17 cellular contexts compared by ENCODE assay signal in genomic region chr18:9846162-9846915, GRCh38. TPM values are rescaled to one million over a fixed set of nuclear protein-coding genes. Genes with fewer than 3 reads are reported as not detected.
DNase-seq lines count a peak whose midpoint lies in the region; ATAC-seq and TF ChIP-seq lines count a peak whose summit lies in the region.
"Had no signal": no experiment of that assay in that cellular context is flagged by ENCODE, and none has a peak within 500 bp of the region (broad histone marks: within the 10 kb centered on the region; RNA-seq: fewer than 3 reads in every experiment).

No MANE protein-coding gene starts in this region.

- no peaks in the 10 kb centered on the region for H3K36me3 ChIP-seq in IMR-90 (ENCODE audit: control insufficient read depth, insufficient read depth, low read length)
- peaks cover 0 to 17% of the 10 kb centered on the region in 2 donors for H3K36me3 ChIP-seq in left lung
- H3K36me3 ChIP-seq in rectal smooth muscle tissue (ENCODE audit: control insufficient read depth, insufficient read depth, low read length): no peaks in the 10 kb centered on the region
- H3K36me3 ChIP-seq in CD8-positive, alpha-beta memory T cell (ENCODE audit: insufficient read depth, low read length): no peaks in the 10 kb centered on the region

- H3K56ac ChIP-seq in IMR-90 (ENCODE audit: extremely low read depth, insufficient read depth, low read length): no peak overlapping the region

- H4K20me1 ChIP-seq in IMR-90 (ENCODE audit: insufficient read depth, low read length): no peaks in the 10 kb centered on the region

- H3K14ac ChIP-seq in IMR-90 (replicated peaks; ENCODE audit: low read depth, low read length): no peak overlapping the region

- no peak overlapping the region for H3K23ac ChIP-seq in IMR-90 (ENCODE audit: low read depth, low read length)

- no peak overlapping the region for H3K4me2 ChIP-seq in IMR-90 (ENCODE audit: low read depth, low read length)

- no peaks in the 10 kb centered on the region for H3K36me3 Mint-ChIP-seq in CD8-positive, alpha-beta memory T cell

- ATAC-seq in IMR-90 (ENCODE audit: low read depth) (no peak), left lung (no peak)

- H3K27me3 Mint-ChIP-seq in CD8-positive, alpha-beta memory T cell: peaks cover 7 to 16% of the 10 kb centered on the region in 2 donors

- peaks cover 3 to 10% of the 10 kb centered on the region in 2 experiments; a peak in 2 of 4 replicates for H3K79me1 ChIP-seq in IMR-90 (ENCODE audit: low read depth in 1 of 2, low read length in 2 of 2)

- H3K9ac ChIP-seq in IMR-90 (ENCODE audit: low read depth, low read length): no peak overlapping the region
- no peak overlapping the region for H3K9ac ChIP-seq in rectal smooth muscle tissue (ENCODE audit: low read length)
- H3K9ac ChIP-seq: BLaER1 treated with 17β-estradiol and CSF1 and Interleukin-3, amounts not matched to agents 10 nM and 100 nM had no signal

- no peak overlapping the region for H2AK9ac ChIP-seq in IMR-90 (replicated peaks; ENCODE audit: low read depth, low read length, poor library complexity)

- H4K91ac ChIP-seq in IMR-90 (ENCODE audit: insufficient read depth, low read depth, low read length): no peak overlapping the region

- H2AK5ac ChIP-seq in IMR-90 (ENCODE audit: low read depth, low read length): no peak overlapping the region

- H3K18ac ChIP-seq in IMR-90 (ENCODE audit: low read depth, low read length): no peak overlapping the region

- TF ChIP-seq RAD21 in IMR-90 (IDR thresholded peaks at IDR 0.05; ENCODE audit: low read length): no peak

- no peak overlapping the region for H3K27ac Mint-ChIP-seq in CD8-positive, alpha-beta memory T cell
- H3K27ac Mint-ChIP-seq: T-helper 2 cell treated with Interferon-gamma antibody and Interleukin-4, amounts not matched to agents 5 μg/mL and 100 μg/mL, for 36 hours had no signal

- no peak overlapping the region for H4K8ac ChIP-seq in IMR-90 (ENCODE audit: low read depth in 2 of 2, low read length in 2 of 2)

- DNase-seq in IMR-90 (peak; percentile 19), ecto neural progenitor cell (ENCODE audit: low spot score) (peak; percentile 13), left lung (no peak), SHP77 (lab: John Stamatoyannopoulos, UW) (no peak), C1 segment of cervical spinal cord (lab: John Stamatoyannopoulos, UW) (no peak), NCI-H2227 (lab: John Stamatoyannopoulos, UW; ENCODE audit: unreplicated experiment) (no peak)
- DNase-seq in CD8-positive, alpha-beta memory T cell: no peak
- DNase-seq: activated CD4-positive, CD25-positive, alpha-beta regulatory T cell; GF-D8; NCI-H345; NK-92 treated with Interleukin-12 subunit alpha and Interleukin-12 subunit beta, amount 100 ng/mL, for 24 hours; SIG-M5 had no signal

- POLR2A ChIA-PET in IMR-90 (lab: Charles Lee; ENCODE audit: unreplicated experiment): no interaction called here
- POLR2A ChIA-PET in CD8-positive, alpha-beta memory T cell (lab: Charles Lee): no interaction called here

- H3K4me1 ChIP-seq in IMR-90 (ENCODE audit: control insufficient read depth, insufficient read depth, low read length) (peaks cover 4% of the 10 kb centered on the region), left lung (peaks cover 9 to 60% of the 10 kb centered on the region in 2 donors), rectal smooth muscle tissue (ENCODE audit: control insufficient read depth, insufficient read depth, low read length) (peaks cover 9% of the 10 kb centered on the region)
- H3K4me1 ChIP-seq in CD8-positive, alpha-beta memory T cell (ENCODE audit: insufficient read depth, low read length): no peaks in the 10 kb centered on the region

- H3K4me3 Mint-ChIP-seq in CD8-positive, alpha-beta memory T cell: no peak overlapping the region
- H3K4me3 Mint-ChIP-seq: T-helper 2 cell treated with Interferon-gamma antibody and Interleukin-4, amounts not matched to agents 5 μg/mL and 100 μg/mL, for 36 hours had no signal

- no peak overlapping the region for H3K27ac ChIP-seq in IMR-90 (ENCODE audit: insufficient read depth, low read length)
- H3K27ac ChIP-seq in left lung: peak overlapping the region; percentile 34 to 47
- peak overlapping the region; percentile 46 for H3K27ac ChIP-seq in rectal smooth muscle tissue (ENCODE audit: low read depth, low read length)
- H3K27ac ChIP-seq in CD8-positive, alpha-beta memory T cell (ENCODE audit: low read depth, low read length): no peak overlapping the region
- H3K27ac ChIP-seq: BLaER1 treated with 17β-estradiol and CSF1 and Interleukin-3, amounts not matched to agents 10 nM and 100 nM had no signal

- no peak overlapping the region for H2AFZ ChIP-seq in IMR-90 (replicated peaks; ENCODE audit: low read length, poor library complexity)

- CTCF ChIA-PET in IMR-90 (lab: Yijun Ruan, JAX): no interaction called here
- CTCF ChIA-PET in CD8-positive, alpha-beta memory T cell (lab: Charles Lee): no interaction called here

- no CpG with 5 or more reads among the region's 10 CpGs for WGBS in IMR-90 (ENCODE audit: extremely low coverage in 2 of 2, insufficient read length in 1 of 2), 2 experiments

- BruUV-seq in IMR-90 (replicated peaks; lab: Mats Ljungman, UMichigan): no TSS peak

- no peak overlapping the region for H2BK5ac ChIP-seq in IMR-90 (ENCODE audit: low read depth, low read length, poor library complexity, severe bottlenecking)

- no peak for TF ChIP-seq CTCF in IMR-90 (conservative IDR thresholded peaks at IDR 0.05; ENCODE audit: low read depth, low read length)
- no peak for TF ChIP-seq CTCF in left lung (IDR thresholded peaks at IDR 0.05)

- no peak overlapping the region for H3K4me3 ChIP-seq in IMR-90 (ENCODE audit: insufficient read depth, low read depth, low read length)
- no peak overlapping the region for H3K4me3 ChIP-seq in left lung
- no peak overlapping the region for H3K4me3 ChIP-seq in rectal smooth muscle tissue (ENCODE audit: low read length)
- no peak overlapping the region for H3K4me3 ChIP-seq in CD8-positive, alpha-beta memory T cell (ENCODE audit: low read length)
- H3K4me3 ChIP-seq: BLaER1 treated with 17β-estradiol and CSF1 and Interleukin-3, amounts not matched to agents 10 nM and 100 nM; skin epidermis had no signal

- no peaks in the 10 kb centered on the region for H3K9me3 Mint-ChIP-seq in CD8-positive, alpha-beta memory T cell
- H3K9me3 Mint-ChIP-seq: T-helper 2 cell treated with Interferon-gamma antibody and Interleukin-4, amounts not matched to agents 5 μg/mL and 100 μg/mL, for 36 hours had no signal

- no peak for TF ChIP-seq POLR2A in IMR-90 (IDR thresholded peaks at IDR 0.05; ENCODE audit: low read depth, low read length)

- intact Hi-C loops in IMR-90 (cut with micrococcal nuclease): no loop called here
- intact Hi-C loops in left lung (cut with DNase I): no loop called here

- H3K4me1 Mint-ChIP-seq in CD8-positive, alpha-beta memory T cell: no peaks in the 10 kb centered on the region

- H3K9me3 ChIP-seq in IMR-90 (ENCODE audit: control insufficient read depth, insufficient read depth, low read length): no peaks in the 10 kb centered on the region
- no peaks in the 10 kb centered on the region for H3K9me3 ChIP-seq in left lung
- no peaks in the 10 kb centered on the region for H3K9me3 ChIP-seq in CD8-positive, alpha-beta memory T cell (ENCODE audit: low read length)
- H3K9me3 ChIP-seq: BLaER1 treated with 17β-estradiol and CSF1 and Interleukin-3, amounts not matched to agents 10 nM and 100 nM had no signal

- in situ Hi-C loops in IMR-90 (cut with MboI; ENCODE audit: low sequenced_read_pairs): no loop called here

- peaks cover 15% of the 10 kb centered on the region; the same call in 1 of the 2 replicates for H3K9me1 ChIP-seq in IMR-90 (ENCODE audit: insufficient read depth, low read length)

- H3K4ac ChIP-seq in IMR-90 (ENCODE audit: low read depth, low read length): no peak overlapping the region

- dilution Hi-C loops in IMR-90 (cut with HindIII; ENCODE audit: low sequenced_read_pairs, unreplicated experiment): no loop called here

- no peaks in the 10 kb centered on the region for H3K27me3 ChIP-seq in IMR-90 (ENCODE audit: control insufficient read depth, insufficient read depth, low read length)
- H3K27me3 ChIP-seq in left lung: no peaks in the 10 kb centered on the region
- H3K27me3 ChIP-seq in rectal smooth muscle tissue (ENCODE audit: control insufficient read depth, insufficient read depth, low read length): no peaks in the 10 kb centered on the region
- H3K27me3 ChIP-seq in CD8-positive, alpha-beta memory T cell (ENCODE audit: insufficient read depth, low read length, poor library complexity, severe bottlenecking): no peaks in the 10 kb centered on the region

- H2BK20ac ChIP-seq in IMR-90 (ENCODE audit: low read depth, low read length): no peak overlapping the region

- no peak overlapping the region for H2BK15ac ChIP-seq in IMR-90 (ENCODE audit: low read depth, low read length)

- no peak overlapping the region for H2BK120ac ChIP-seq in IMR-90 (ENCODE audit: low read depth, low read length)

- H4K5ac ChIP-seq in IMR-90 (ENCODE audit: low read depth, low read length): no peak overlapping the region

TF ChIP-seq in IMR-90, 13 proteins besides CTCF, POLR2A, EP300 and RAD21:
- TF ChIP-seq NFE2L2 (IDR thresholded peaks at IDR 0.05; ENCODE audit: low read depth, low read length): no peak
- no peak for TF ChIP-seq BHLHE40 (IDR thresholded peaks at IDR 0.05; ENCODE audit: low read depth, low read length)
- TF ChIP-seq RFX5 (IDR thresholded peaks at IDR 0.05; ENCODE audit: low read depth, low read length): no peak
- no peak for TF ChIP-seq SMC3 (IDR thresholded peaks at IDR 0.05; ENCODE audit: low read depth, low read length)
TF ChIP-seq in IMR-90: peak in this region for 0.

RNA-seq across cellular contexts. Expression of gene TXNDC2, which starts 39.4 kb away (rescaled TPM):
- total RNA-seq in IMR-90 (2012; rRNA removed): under 0.01 and 0.18 TPM in 2 replicates
- 0.16 TPM in 1 of 2 replicates, not detected in the other for polyA plus RNA-seq in IMR-90 (2012; rRNA removed)
- 0.12 TPM in 1 of 2 replicates, not detected in the other for polyA plus RNA-seq in IMR-90 (2012; cell fraction: cytosol; rRNA removed)
- polyA plus RNA-seq in IMR-90 (2012; cell fraction: nucleus; rRNA removed; ENCODE audit: low replicate concordance): 0.11 TPM in 1 of 2 replicates, not detected in the other
- under 1 TPM; 0.09 to 0.18 TPM for total RNA-seq in left lung
- not detected for total RNA-seq in CD8-positive, alpha-beta memory T cell
- polyA plus RNA-seq in CD8-positive, alpha-beta memory T cell: not detected
- total RNA-seq: cerebellum had no signal

Comparison
In these comparisons a context has a peak if more than half of its experiments do, and no peak if none do; other contexts are left out.
1. DNase-seq: peak in IMR-90 (single experiment) and ecto neural progenitor cell (single experiment); none in left lung (0 of 2), SHP77 (0 of 2), CD8-positive, alpha-beta memory T cell (0 of 5), C1 segment of cervical spinal cord (0 of 14) and NCI-H2227 (single experiment).
2. H3K27ac ChIP-seq: peak in left lung (2 of 2) and rectal smooth muscle tissue (single experiment); none in IMR-90 (single experiment) and CD8-positive, alpha-beta memory T cell (single experiment).